ENCODE assay signal across 20 cellular contexts in genomic region chr9:109536859-109537258, GRCh38. TPM values are rescaled to one million over a fixed set of nuclear protein-coding genes. Genes with fewer than 3 reads are reported as not detected.
DNase-seq lines count a peak whose midpoint lies in the region; ATAC-seq, FAIRE-seq and TF ChIP-seq lines count a peak whose summit lies in the region.
"Had no signal": no experiment of that assay in that cellular context is flagged by ENCODE, and none has a peak within 500 bp of the region (broad histone marks: within the 10 kb centered on the region; RNA-seq: fewer than 3 reads in every experiment).

No MANE protein-coding gene starts in this region.

- H2AFZ ChIP-seq in keratinocyte (ENCODE audit: control insufficient read depth, low read length), result no peak overlapping the region

- intact Hi-C loops in vagina (cut with DNase I), result no loop called here

- no peaks in the 10 kb centered on the region for H3K27me3 ChIP-seq in RWPE2 (ENCODE audit: insufficient read depth, poor library complexity, severe bottlenecking)
- no peaks in the 10 kb centered on the region for H3K27me3 ChIP-seq in keratinocyte (ENCODE audit: control insufficient read depth, extremely low read depth, insufficient read depth, low read length)
- no peaks in the 10 kb centered on the region for H3K27me3 ChIP-seq in vagina

- H4K20me1 ChIP-seq in keratinocyte (ENCODE audit: control insufficient read depth, extremely low read depth, insufficient read depth, low read length), result no peaks in the 10 kb centered on the region

- DNase-seq in NCI-H748 (lab: John Stamatoyannopoulos, UW; ENCODE audit: unreplicated experiment) (peak; percentile 6), NCI-H748 treated with DMSO at 0.1 percent for 48 hours (lab: John Stamatoyannopoulos, UW) (no peak), RWPE2 (ENCODE audit: low spot score) (no peak), keratinocyte (ENCODE audit: low read depth, low spot score) (no peak), vagina (ENCODE audit: extremely low spot score in 2 of 2) (no peak), GM13976 (ENCODE audit: low spot score) (no peak)
- DNase-seq: Caco-2; CD4-positive, alpha-beta T cell; HCEC 1CT; NCI-H1694 treated with DMSO at 0.1 percent for 48 hours; NCI-H2227 treated with DMSO at 0.1 percent for 48 hours; NCI-H510A treated with DMSO at 0.1 percent for 48 hours; NK-92 treated with Interleukin-12 subunit alpha and Interleukin-12 subunit beta, amount 100 ng/mL, for 24 hours; SHP77 had no signal

- H3K9me3 ChIP-seq in RWPE2 (ENCODE audit: severe bottlenecking) (no peaks in the 10 kb centered on the region), keratinocyte (ENCODE audit: control insufficient read depth, low read depth, low read length) (no peaks in the 10 kb centered on the region), vagina (no peaks in the 10 kb centered on the region)
- H3K9me3 ChIP-seq: Caco-2 had no signal

- H3K79me2 ChIP-seq in keratinocyte (ENCODE audit: control insufficient read depth, insufficient read depth, low read length), result no peaks in the 10 kb centered on the region

- H3K4me3 ChIP-seq in RWPE2 (ENCODE audit: severe bottlenecking), result no peak overlapping the region
- H3K4me3 ChIP-seq in keratinocyte (ENCODE audit: control insufficient read depth in 2 of 3, extremely low read depth in 1 of 3, insufficient read depth in 2 of 3, low read depth in 1 of 3, low read length in 3 of 3), result peak overlapping the region; percentile 6 to 29 (median 13)
- H3K4me3 ChIP-seq in vagina, result no peak overlapping the region
- H3K4me3 ChIP-seq: A549, K562, SK-N-MC had no signal

- no peak for TF ChIP-seq POLR2A in vagina (IDR thresholded peaks at IDR 0.05)

- H3K9me1 ChIP-seq in keratinocyte (ENCODE audit: control insufficient read depth, extremely low read depth, insufficient read depth, low read length), result no peaks in the 10 kb centered on the region

- no peaks in the 10 kb centered on the region for H3K36me3 ChIP-seq in RWPE2 (ENCODE audit: low read depth)
- H3K36me3 ChIP-seq in keratinocyte (ENCODE audit: control insufficient read depth in 2 of 2, extremely low read depth in 1 of 2, insufficient read depth in 2 of 2, low read length in 2 of 2), result no peaks in the 10 kb centered on the region
- no peaks in the 10 kb centered on the region for H3K36me3 ChIP-seq in vagina

- in situ Hi-C loops in GM13976 (cut with MboI; ENCODE audit: low sequenced_read_pairs, unreplicated experiment), result no loop called here

- TF ChIP-seq CTCF in RWPE2 (IDR thresholded peaks at IDR 0.05; ENCODE audit: poor library complexity, severe bottlenecking) (no peak), keratinocyte (optimal IDR thresholded peaks at IDR 0.05 in 1 of 3, IDR thresholded peaks at IDR 0.05 in 1 of 3, conservative IDR thresholded peaks at IDR 0.05 in 1 of 3; ENCODE audit: extremely low read depth in 1 of 3, insufficient read depth in 2 of 3, low read length in 3 of 3) (no peak), vagina (IDR thresholded peaks at IDR 0.05) (no peak), GM13976 (IDR thresholded peaks at IDR 0.05; ENCODE audit: borderline replicate concordance, control extremely low read depth, extremely low read depth, insufficient read depth, missing control alignments) (no peak)

- H3K27ac ChIP-seq in RWPE2 (ENCODE audit: poor library complexity, severe bottlenecking) (peak overlapping the region; percentile 80), keratinocyte (ENCODE audit: control insufficient read depth, insufficient read depth, low read length) (peak overlapping the region; percentile 72), vagina (peak overlapping the region; percentile 18)
- H3K27ac ChIP-seq: A549, SK-N-MC had no signal

- no peak overlapping the region for H3K9ac ChIP-seq in keratinocyte (ENCODE audit: control insufficient read depth, extremely low read depth, insufficient read depth, low read length)

- peak overlapping the region; percentile 62 for H3K4me2 ChIP-seq in keratinocyte (ENCODE audit: control insufficient read depth, extremely low read depth, insufficient read depth, low read depth, low read length)
- H3K4me2 ChIP-seq: A549 had no signal

- dilution Hi-C loops in keratinocyte (cut with MboI; ENCODE audit: extremely low pct_ligation_motif_present, low sequenced_read_pairs), result no loop called here

- H3K4me1 ChIP-seq in RWPE2 (ENCODE audit: insufficient read depth, poor library complexity, severe bottlenecking) (peaks cover 26% of the 10 kb centered on the region), keratinocyte (ENCODE audit: control insufficient read depth, extremely low read depth, insufficient read depth, low read length) (peaks cover 34% of the 10 kb centered on the region), vagina (no peaks in the 10 kb centered on the region)
- H3K4me1 ChIP-seq: A549, Caco-2 had no signal

- ATAC-seq in RWPE2 (ENCODE audit: low read depth) (no peak), GM18870 (IDR thresholded peaks at IDR 0.05; ENCODE audit: unreplicated experiment) (no peak)
- ATAC-seq: A549, K562 had no signal

- FAIRE-seq in keratinocyte (lab: Jason Lieb, UNC), result no peak
- FAIRE-seq: A549, GM12892, K562, RCC 7860 had no signal

RNA-seq across cellular contexts. Expression of gene PTPN3, which starts 38.8 kb away (rescaled TPM):
- 15.9 to 20.6 TPM (median 19.9 TPM) in 3 replicates for polyA plus RNA-seq in keratinocyte
- 8.3 TPM for polyA plus RNA-seq in keratinocyte (2011; ENCODE audit: low read depth)
- 15.4 and 21.3 TPM in 2 replicates for polyA plus RNA-seq in keratinocyte (2011; cell fraction: cytosol; rRNA removed)
- polyA plus RNA-seq in keratinocyte (2011; cell fraction: nucleus; rRNA removed), result 34.5 and 35.5 TPM in 2 replicates
- 13.4 and 15.9 TPM in 2 replicates for polyA plus RNA-seq in keratinocyte (2012; ENCODE audit: low replicate concordance)
- polyA minus RNA-seq in keratinocyte, result 24.3 to 36.2 TPM (median 33.0 TPM) in 3 replicates
- polyA minus RNA-seq in keratinocyte (2011; cell fraction: cytosol; rRNA and poly(A)+ RNA removed), result 17.8 TPM
- 23.1 and 35.5 TPM in 2 replicates for polyA minus RNA-seq in keratinocyte (2011; cell fraction: nucleus; rRNA and poly(A)+ RNA removed)
- 15.5 TPM for total RNA-seq in vagina
- total RNA-seq: CD4-positive, alpha-beta T cell had no signal
- polyA plus RNA-seq: K562 had no signal

Comparison
In these comparisons a context has a peak if more than half of its experiments do, and no peak if none do; other contexts are left out.
1. H3K27ac ChIP-seq: peak in every context shown above with its lines; median percentile 80 in RWPE2; 72 in keratinocyte; 18 in vagina.
2. H3K4me3 ChIP-seq: peak in keratinocyte (3 of 3); none in RWPE2 (single experiment) and vagina (0 of 2).